1 cellular context compared by ENCODE assay signal in genomic region chrX:30153175-30153880, GRCh38.
TF ChIP-seq lines count a peak whose summit lies in the region.

No MANE protein-coding gene starts in this region.

TF ChIP-seq in GM23338, 12 proteins besides CTCF, POLR2A, EP300 and RAD21 (continued from another document):
- TF ChIP-seq ZNF462 (CRISPR knock-in tag; IDR thresholded peaks at IDR 0.05) (no peak), POLR2AphosphoS5 (IDR thresholded peaks at IDR 0.05; ENCODE audit: low read depth) (no peak), JUNB (IDR thresholded peaks at IDR 0.05; ENCODE audit: unreplicated experiment) (no peak), CREB1 (CRISPR knock-in tag; IDR thresholded peaks at IDR 0.05; ENCODE audit: low read depth) (no peak), NANOG (IDR thresholded peaks at IDR 0.05; ENCODE audit: borderline replicate concordance) (no peak)
TF ChIP-seq in GM23338: peak in this region for 0.
